21 cellular contexts compared by ENCODE assay signal in genomic region chr4:64857198-64857597, GRCh38.
DNase-seq lines count a peak whose midpoint lies in the region; ATAC-seq and TF ChIP-seq lines count a peak whose summit lies in the region.
"Had no signal": no experiment of that assay in that cellular context is flagged by ENCODE, and none has a peak within 500 bp of the region (broad histone marks: within the 10 kb centered on the region; RNA-seq: fewer than 3 reads in every experiment).

No MANE protein-coding gene starts in this region.

- H3K27me3 ChIP-seq in mammary epithelial cell (ENCODE audit: insufficient read depth, low read length) (no peaks in the 10 kb centered on the region), OCI-LY3 (ENCODE audit: low read depth, low read length) (no peaks in the 10 kb centered on the region), WERI-Rb-1 (ENCODE audit: insufficient read depth, low read depth, severe bottlenecking) (no peaks in the 10 kb centered on the region)
- H3K27me3 ChIP-seq: BE2C had no signal

- H3K9ac ChIP-seq in mammary epithelial cell (ENCODE audit: insufficient read depth, low read length) (no peak overlapping the region), OCI-LY3 (ENCODE audit: low read length) (no peak overlapping the region)

- ATAC-seq in GM21526 (IDR thresholded peaks at IDR 0.05; ENCODE audit: low FRiP score, unreplicated experiment) = no peak
- ATAC-seq: Right ventricle myocardium inferior had no signal

- no peaks in the 10 kb centered on the region for H3K4me1 ChIP-seq in mammary epithelial cell (ENCODE audit: insufficient read depth, low read length)
- H3K4me1 ChIP-seq in OCI-LY3 (ENCODE audit: low read length) = no peaks in the 10 kb centered on the region
- H3K4me1 ChIP-seq: BE2C, Caco-2 had no signal

- H3K9me3 Mint-ChIP-seq in MCF 10A (ENCODE audit: unreplicated experiment) = no peaks in the 10 kb centered on the region

- H4K20me1 ChIP-seq in mammary epithelial cell (ENCODE audit: insufficient read depth, low read length) = no peaks in the 10 kb centered on the region
- no peaks in the 10 kb centered on the region for H4K20me1 ChIP-seq in OCI-LY3 (ENCODE audit: insufficient read depth, low read length)

- dilution Hi-C loops in mammary epithelial cell (cut with HindIII; ENCODE audit: low sequenced_read_pairs) = no loop called here

- H3K27me3 Mint-ChIP-seq in MCF 10A (ENCODE audit: insufficient read depth, unreplicated experiment) = no peaks in the 10 kb centered on the region
- H3K27me3 Mint-ChIP-seq: CD4-positive, alpha-beta T cell had no signal

- no peak overlapping the region for H3K4me3 Mint-ChIP-seq in MCF 10A (ENCODE audit: unreplicated experiment)
- H3K4me3 Mint-ChIP-seq: CD4-positive, alpha-beta T cell had no signal

- H3K27ac ChIP-seq in mammary epithelial cell (ENCODE audit: insufficient read depth, low read depth, low read length) = no peak overlapping the region
- no peak overlapping the region for H3K27ac ChIP-seq in OCI-LY3 (ENCODE audit: low read length)
- no peak overlapping the region for H3K27ac ChIP-seq in WERI-Rb-1
- H3K27ac ChIP-seq: 22Rv1 had no signal

- BruUV-seq in MCF 10A (replicated peaks; lab: Mats Ljungman, UMichigan) = no TSS peak
- no TSS peak for BruUV-seq in mammary epithelial cell (replicated peaks; lab: Mats Ljungman, UMichigan)

- no peaks in the 10 kb centered on the region for H3K36me3 Mint-ChIP-seq in MCF 10A (ENCODE audit: insufficient read depth, unreplicated experiment)

- TF ChIP-seq CTCF in MCF 10A (IDR thresholded peaks at IDR 0.05; ENCODE audit: unreplicated experiment) (no peak), mammary epithelial cell (conservative IDR thresholded peaks at IDR 0.05 in 1 of 2, IDR thresholded peaks at IDR 0.05 in 1 of 2; ENCODE audit: extremely low read depth in 1 of 2, insufficient read depth in 1 of 2, low read depth in 1 of 2, low read length in 2 of 2) (no peak), OCI-LY3 (IDR thresholded peaks at IDR 0.05; ENCODE audit: low read depth, low read length) (no peak), astrocyte of the spinal cord (IDR thresholded peaks at IDR 0.05; ENCODE audit: low read depth, low read length) (no peak), WERI-Rb-1 (IDR thresholded peaks at IDR 0.05; ENCODE audit: low read depth, low read length) (no peak)

- no peak overlapping the region for H3K4me2 ChIP-seq in mammary epithelial cell (ENCODE audit: insufficient read depth, low read depth, low read length)
- peak overlapping the region; percentile 9; the same call in 1 of the 2 replicates for H3K4me2 ChIP-seq in OCI-LY3 (ENCODE audit: low read length)

- no peaks in the 10 kb centered on the region for H3K79me2 ChIP-seq in mammary epithelial cell (ENCODE audit: insufficient read depth, low read length)
- no peaks in the 10 kb centered on the region for H3K79me2 ChIP-seq in OCI-LY3 (ENCODE audit: low read length)

- H3K27ac Mint-ChIP-seq in MCF 10A (ENCODE audit: low read depth, unreplicated experiment) = peak overlapping the region; percentile 11
- H3K27ac Mint-ChIP-seq: CD4-positive, alpha-beta T cell had no signal

- no peaks in the 10 kb centered on the region for H3K4me1 Mint-ChIP-seq in MCF 10A (ENCODE audit: insufficient read depth, unreplicated experiment)

- H3K36me3 ChIP-seq in mammary epithelial cell (ENCODE audit: insufficient read depth, low read length) = no peaks in the 10 kb centered on the region
- no peaks in the 10 kb centered on the region for H3K36me3 ChIP-seq in OCI-LY3 (replicated peaks; ENCODE audit: low read depth, low read length)
- H3K36me3 ChIP-seq in WERI-Rb-1 = no peaks in the 10 kb centered on the region
- H3K36me3 ChIP-seq: BE2C had no signal

- H3K9me3 ChIP-seq in mammary epithelial cell (replicated peaks; ENCODE audit: insufficient read depth, low read length) (no peaks in the 10 kb centered on the region), OCI-LY3 (ENCODE audit: insufficient read depth, low read length) (no peaks in the 10 kb centered on the region), WERI-Rb-1 (ENCODE audit: severe bottlenecking) (no peaks in the 10 kb centered on the region)
- H3K9me3 ChIP-seq: BE2C, Caco-2 had no signal

- intact Hi-C loops in MCF 10A (cut with micrococcal nuclease) (no loop called here), mammary epithelial cell (cut with micrococcal nuclease) (no loop called here)

- in situ Hi-C loops in mammary epithelial cell (cut with MboI; ENCODE audit: low sequenced_read_pairs in 2 of 2) (no loop called here), astrocyte of the spinal cord (cut with HindIII; ENCODE audit: low sequenced_read_pairs) (no loop called here)

- CTCF ChIA-PET in MCF 10A (lab: Yijun Ruan, JAX) (no interaction called here), mammary epithelial cell (lab: Charles Lee; ENCODE audit: low non-redundant PET) (no interaction called here)

- DNase-seq in MCF 10A (ENCODE audit: unreplicated experiment) = peak; percentile 4
- DNase-seq in mammary epithelial cell = no peak
- DNase-seq in astrocyte of the spinal cord (ENCODE audit: low read depth, low spot score) = peak; percentile 3
- DNase-seq in renal cortical epithelial cell (ENCODE audit: low read depth) = peak; percentile 2
- no peak for DNase-seq in WERI-Rb-1
- no peak for DNase-seq in CD1c-positive myeloid dendritic cell (ENCODE audit: extremely low spot score)
- DNase-seq: BE2C; Caco-2; CD4-positive, alpha-beta T cell; GF-D8; H7; KG1; NCI-H1417 treated with DMSO at 0.1 percent for 48 hours; NCI-H187 treated with DMSO at 0.1 percent for 48 hours; NCI-H226; NCI-H524 treated with DMSO at 0.1 percent for 48 hours; SW 1271 had no signal

- POLR2A ChIA-PET in MCF 10A (lab: Yijun Ruan, JAX) = no interaction called here

- WGBS in mammary epithelial cell (ENCODE audit: low coverage, missing lambda C conversion rate) = 23% methylated on average over 1 of the region's 1 CpG

- H2AFZ ChIP-seq in mammary epithelial cell (ENCODE audit: low read depth, low read length) = no peak overlapping the region
- H2AFZ ChIP-seq in OCI-LY3 (ENCODE audit: low read depth, low read length) = no peak overlapping the region

- H3K4me3 ChIP-seq in mammary epithelial cell (replicated peaks in 1 of 3; ENCODE audit: insufficient read depth in 1 of 3, low read depth in 2 of 3, low read length in 3 of 3) (no peak overlapping the region), OCI-LY3 (ENCODE audit: low read length) (no peak overlapping the region), astrocyte of the spinal cord (ENCODE audit: low read depth, low read length) (no peak overlapping the region), WERI-Rb-1 (ENCODE audit: low read depth, low read length) (no peak overlapping the region)

Comparison
In these comparisons a context has a peak if more than half of its experiments do, and no peak if none do; other contexts are left out.
1. DNase-seq: peak in MCF 10A (single experiment), astrocyte of the spinal cord (single experiment) and renal cortical epithelial cell (single experiment); none in mammary epithelial cell (single experiment), WERI-Rb-1 (single experiment) and CD1c-positive myeloid dendritic cell (single experiment).